ENCODE assay signal across 7 cellular contexts in the genomic region with DNA sequence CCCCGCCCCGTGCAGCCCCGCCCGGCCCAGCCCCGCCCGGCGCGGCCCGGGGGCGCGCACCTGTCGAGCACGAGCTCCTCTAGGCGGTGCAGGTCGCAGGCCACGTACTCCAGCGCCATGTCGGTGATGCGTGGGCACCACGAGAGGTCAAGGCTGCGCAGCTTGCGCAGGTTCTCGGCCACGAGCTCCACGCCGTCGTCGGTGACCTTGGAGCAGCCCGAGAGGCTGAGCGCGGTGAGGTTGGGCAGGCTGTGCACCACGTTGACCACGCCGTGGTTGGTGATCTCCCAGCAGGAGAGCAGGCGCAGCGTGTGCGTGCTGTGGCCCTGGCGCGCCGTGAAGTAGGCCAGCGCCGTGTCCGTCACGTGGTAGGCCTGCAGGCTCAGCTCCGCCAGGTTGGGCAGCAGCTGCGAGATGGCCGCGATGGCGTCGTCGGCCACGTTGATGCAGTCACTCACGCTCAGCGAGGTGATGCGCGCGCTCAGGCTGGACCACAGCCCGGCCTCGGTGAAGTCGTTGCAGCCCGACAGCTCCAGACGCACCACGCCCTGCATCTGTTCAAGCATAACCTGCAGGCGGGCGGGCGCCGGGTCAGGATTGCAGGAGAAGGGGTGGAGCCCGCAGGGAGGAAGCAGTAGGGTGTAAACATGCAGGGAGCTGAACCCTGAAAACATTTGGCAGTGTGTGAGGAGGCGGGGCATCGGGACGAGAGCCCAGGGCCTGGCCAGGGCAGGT. TPM values are rescaled to one million over a fixed set of nuclear protein-coding genes. Genes with fewer than 3 reads are reported as not detected.
A peak's percentile ranks its signal among the peaks of the same experiment; 100 is the strongest.
DNase-seq lines count a peak whose midpoint lies in the region; ATAC-seq, FAIRE-seq and TF ChIP-seq lines count a peak whose summit lies in the region.

No MANE protein-coding gene starts in this region.

- peaks cover 84% of the 10 kb centered on the region for H3K27me3 ChIP-seq in NT2/D1 (ENCODE audit: insufficient read depth, insufficient read length)
- peaks cover 0 to 25% of the 10 kb centered on the region in 2 donors for H3K27me3 ChIP-seq in right lobe of liver

- CTCF ChIA-PET in HEK293 (lab: Yijun Ruan, JAX), result interaction anchor here (0.6 to 2.0 kb wide), 5 partner anchors 9 to 287 kb away, joined by 3 to 8 read pairs (median 4); no protein-coding TSS in a partner anchor

- no peaks in the 10 kb centered on the region for H3K4me1 ChIP-seq in HEK293 (ENCODE audit: control insufficient read depth, insufficient read depth, low read length)
- H3K4me1 ChIP-seq in NT2/D1 (ENCODE audit: insufficient read depth, insufficient read length), result peaks cover 7% of the 10 kb centered on the region
- peaks cover 0 to 4% (median 1%) of the 10 kb centered on the region in 4 donors for H3K4me1 ChIP-seq in right lobe of liver

- 0% methylated on average over 2 of the region's 71 CpGs for WGBS in right lobe of liver (ENCODE audit: insufficient coverage, low coverage, low lambda C conversion rate, missing lambda C conversion rate)

- peak overlapping the region; percentile 20 for H3K27ac Mint-ChIP-seq in stimulated activated naive B cell treated with anti-CD40 and anti-IgM and Interleukin-4, amounts not matched to agents 10 μg/mL and 1 μg/mL and 100 μg/mL, for 72 hours

- POLR2A ChIA-PET in HEK293 (lab: Yijun Ruan, JAX), result interaction anchor here (0.9 to 1.9 kb wide), 13 partner anchors 9 to 111 kb away, joined by 3 to 8 read pairs (median 4); partner anchors contain the start of genes ANTKMT, JMJD8, RHBDL1 and STUB1

- peaks cover 2 to 5% of the 10 kb centered on the region in 2 donors for H3K9me3 Mint-ChIP-seq in stimulated activated naive B cell treated with anti-CD40 and anti-IgM and Interleukin-4, amounts not matched to agents 10 μg/mL and 1 μg/mL and 100 μg/mL, for 72 hours

- no peaks in the 10 kb centered on the region for H3K9me3 ChIP-seq in HEK293 (ENCODE audit: control insufficient read depth, insufficient read depth, low read depth, low read length)
- H3K9me3 ChIP-seq in NT2/D1 (ENCODE audit: insufficient read depth, low read length), result no peaks in the 10 kb centered on the region
- no peaks in the 10 kb centered on the region for H3K9me3 ChIP-seq in right lobe of liver

- H3K27ac ChIP-seq in HEK293 (ENCODE audit: extremely low read depth, low read depth, low read length), result no peak overlapping the region; the same call in 1 of the 2 replicates
- no peak overlapping the region for H3K27ac ChIP-seq in right lobe of liver

- peak overlapping the region; percentile 78 to 83 for H3K4me3 Mint-ChIP-seq in stimulated activated naive B cell treated with anti-CD40 and anti-IgM and Interleukin-4, amounts not matched to agents 10 μg/mL and 1 μg/mL and 100 μg/mL, for 72 hours

- H3K36me3 ChIP-seq in HEK293 (ENCODE audit: control insufficient read depth in 2 of 2, insufficient read depth in 1 of 2, low read length in 2 of 2) (no peaks in the 10 kb centered on the region), NT2/D1 (ENCODE audit: insufficient read depth, insufficient read length, low read length) (no peaks in the 10 kb centered on the region), right lobe of liver (no peaks in the 10 kb centered on the region)

- intact Hi-C loops in right lobe of liver (cut with DNase I), result no loop called here

- TF ChIP-seq CTCF in HEK293 (tag by site-specific recombination; IDR thresholded peaks at IDR 0.05) (no peak), right lobe of liver (IDR thresholded peaks at IDR 0.05) (no peak)

- H3K36me3 Mint-ChIP-seq in stimulated activated naive B cell treated with anti-CD40 and anti-IgM and Interleukin-4, amounts not matched to agents 10 μg/mL and 1 μg/mL and 100 μg/mL, for 72 hours, result peaks cover 3 to 8% of the 10 kb centered on the region in 2 donors

- ATAC-seq in right lobe of liver, result peak in 3 of 4 donors; percentile 8 to 47 (median 40)
- ATAC-seq in stimulated activated naive B cell treated with anti-CD40 and anti-IgM and Interleukin-4, amounts not matched to agents 10 μg/mL and 1 μg/mL and 100 μg/mL, for 72 hours (replicated peaks), result peak; percentile 79 to 80
- no peak for ATAC-seq in HG03460 (IDR thresholded peaks at IDR 0.05; ENCODE audit: unreplicated experiment)

- peak overlapping the region; percentile 25 for H3K4me3 ChIP-seq in HEK293 (ENCODE audit: low read depth, low read length)
- H3K4me3 ChIP-seq in NT2/D1 (ENCODE audit: insufficient read length, low read depth), result peak overlapping the region; percentile 40
- no peak overlapping the region for H3K4me3 ChIP-seq in right lobe of liver

- TF ChIP-seq POLR2A in right lobe of liver (IDR thresholded peaks at IDR 0.05), result no peak

- FAIRE-seq in urothelium cell line (lab: Jason Lieb, UNC), result no peak

- H3K9ac ChIP-seq in NT2/D1 (ENCODE audit: insufficient read length, low read depth), result peak overlapping the region; percentile 79

- peaks cover 13 to 25% of the 10 kb centered on the region in 2 donors for H3K4me1 Mint-ChIP-seq in stimulated activated naive B cell treated with anti-CD40 and anti-IgM and Interleukin-4, amounts not matched to agents 10 μg/mL and 1 μg/mL and 100 μg/mL, for 72 hours

- H3K27me3 Mint-ChIP-seq in stimulated activated naive B cell treated with anti-CD40 and anti-IgM and Interleukin-4, amounts not matched to agents 10 μg/mL and 1 μg/mL and 100 μg/mL, for 72 hours, result peaks cover 17 to 61% of the 10 kb centered on the region in 2 donors

- no peak for DNase-seq in NT2/D1 (ENCODE audit: low read depth, low spot score)
- DNase-seq in activated effector memory CD4-positive, alpha-beta T cell treated with anti-CD3 and anti-CD28 coated beads, Interleukin-2, amount 50 U/mL, for 16 hours, result peak; percentile 90
- peak in 1 of 3 donors; percentile 33 for DNase-seq in right lobe of liver
- peak; percentile 44 for DNase-seq in stimulated activated naive B cell treated with anti-CD40 and anti-IgM and Interleukin-4, amounts not matched to agents 10 μg/mL and 1 μg/mL and 100 μg/mL, for 72 hours
- no peak for DNase-seq in urothelium cell line (ENCODE audit: low spot score)

TF ChIP-seq in HEK293, 187 proteins besides CTCF, POLR2A, EP300 and RAD21 (continues in another document):
- TF ChIP-seq, protein P1, sequence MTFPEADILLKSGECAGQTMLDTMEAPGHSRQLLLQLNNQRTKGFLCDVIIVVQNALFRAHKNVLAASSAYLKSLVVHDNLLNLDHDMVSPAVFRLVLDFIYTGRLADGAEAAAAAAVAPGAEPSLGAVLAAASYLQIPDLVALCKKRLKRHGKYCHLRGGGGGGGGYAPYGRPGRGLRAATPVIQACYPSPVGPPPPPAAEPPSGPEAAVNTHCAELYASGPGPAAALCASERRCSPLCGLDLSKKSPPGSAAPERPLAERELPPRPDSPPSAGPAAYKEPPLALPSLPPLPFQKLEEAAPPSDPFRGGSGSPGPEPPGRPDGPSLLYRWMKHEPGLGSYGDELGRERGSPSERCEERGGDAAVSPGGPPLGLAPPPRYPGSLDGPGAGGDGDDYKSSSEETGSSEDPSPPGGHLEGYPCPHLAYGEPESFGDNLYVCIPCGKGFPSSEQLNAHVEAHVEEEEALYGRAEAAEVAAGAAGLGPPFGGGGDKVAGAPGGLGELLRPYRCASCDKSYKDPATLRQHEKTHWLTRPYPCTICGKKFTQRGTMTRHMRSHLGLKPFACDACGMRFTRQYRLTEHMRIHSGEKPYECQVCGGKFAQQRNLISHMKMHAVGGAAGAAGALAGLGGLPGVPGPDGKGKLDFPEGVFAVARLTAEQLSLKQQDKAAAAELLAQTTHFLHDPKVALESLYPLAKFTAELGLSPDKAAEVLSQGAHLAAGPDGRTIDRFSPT (tag by site-specific recombination; IDR thresholded peaks at IDR 0.05), result peak; percentile 46; the same call in 1 of the 2 replicates
- TF ChIP-seq ZNF518A (tag by site-specific recombination; conservative IDR thresholded peaks at IDR 0.05; ENCODE audit: low read depth) (no peak), ZNF473 (tag by site-specific recombination; IDR thresholded peaks at IDR 0.05) (no peak), ZNF223 (tag by site-specific recombination; IDR thresholded peaks at IDR 0.05) (no peak)

RNA-seq across cellular contexts. Expression of gene WDR24, which starts 5.3 kb away (rescaled TPM):
- 10 to 100 TPM in 1 of 6 experiments, 1 to 10 TPM in 5; 5.5 to 11.7 (median 9.7) TPM for total RNA-seq in right lobe of liver

RNA-seq across cellular contexts. Expression of gene FBXL16, which starts 10.1 kb away (rescaled TPM):
- total RNA-seq in right lobe of liver, result 1 to 10 TPM in 2 of 6 experiments, under 1 TPM in 1, not detected in 3; 0.05 to 2.3 (median 1.7) TPM

RNA-seq across cellular contexts. Expression of gene JMJD8, which starts 11.4 kb away (rescaled TPM):
- 10 to 100 TPM; 26.9 to 68.1 (median 36.9) TPM for total RNA-seq in right lobe of liver

RNA-seq across cellular contexts. Expression of gene STUB1, which starts 15.3 kb away (rescaled TPM):
- total RNA-seq in right lobe of liver, result 10 to 100 TPM; 37.3 to 69.6 (median 54.3) TPM

RNA-seq across cellular contexts. Expression of gene METRN, which starts 19.4 kb away (rescaled TPM):
- total RNA-seq in right lobe of liver, result 10 to 100 TPM; 14.0 to 43.7 (median 26.2) TPM

Comparison
In these comparisons a context has a peak if more than half of its experiments do, and no peak if none do; other contexts are left out.
1. H3K4me3 ChIP-seq: peak in HEK293 (single experiment) and NT2/D1 (single experiment); none in right lobe of liver (0 of 3).
2. DNase-seq: peak in activated effector memory CD4-positive, alpha-beta T cell treated with anti-CD3 and anti-CD28 coated beads, Interleukin-2, amount 50 U/mL, for 16 hours (single experiment) and stimulated activated naive B cell treated with anti-CD40 and anti-IgM and Interleukin-4, amounts not matched to agents 10 μg/mL and 1 μg/mL and 100 μg/mL, for 72 hours (single experiment); none in NT2/D1 (single experiment) and urothelium cell line (single experiment).